Comparison of ENCODE assay signal across 19 cellular contexts in genomic region chr1:229209816-229210215, GRCh38.
A peak's percentile ranks its signal among the peaks of the same experiment; 100 is the strongest.
DNase-seq lines count a peak whose midpoint lies in the region; ATAC-seq and TF ChIP-seq lines count a peak whose summit lies in the region.
"Had no signal": no experiment of that assay in that cellular context is flagged by ENCODE, and none has a peak within 500 bp of the region (broad histone marks: within the 10 kb centered on the region; RNA-seq: fewer than 3 reads in every experiment).

No MANE protein-coding gene starts in this region.

- no peaks in the 10 kb centered on the region for H3K4me1 ChIP-seq in ACC112 (ENCODE audit: control insufficient read depth, insufficient read depth, low read length, unreplicated experiment)
- H3K4me1 ChIP-seq in HUES48 (ENCODE audit: control insufficient read depth, insufficient read depth, low read length), result peaks cover 6% of the 10 kb centered on the region; the same call in 1 of the 2 replicates
- no peaks in the 10 kb centered on the region for H3K4me1 ChIP-seq in fibroblast of lung (ENCODE audit: control insufficient read depth, extremely low read depth, insufficient read depth, low read length)

- peak overlapping the region; percentile 16; the same call in 1 of the 2 replicates for H3K27ac ChIP-seq in ACC112 (ENCODE audit: low read depth, low read length)
- peak overlapping the region; percentile 51 for H3K27ac ChIP-seq in HUES48 (ENCODE audit: low read depth, low read length)
- H3K27ac ChIP-seq in fibroblast of lung (ENCODE audit: insufficient read depth, low read length), result no peak overlapping the region
- H3K27ac ChIP-seq: coronary artery, thoracic aorta had no signal

- no peaks in the 10 kb centered on the region for H4K20me1 ChIP-seq in fibroblast of lung (ENCODE audit: control insufficient read depth, extremely low read depth, insufficient read depth, low read length)

- H2AFZ ChIP-seq in ACC112 (ENCODE audit: low read length, unreplicated experiment), result no peak overlapping the region
- no peak overlapping the region for H2AFZ ChIP-seq in fibroblast of lung (ENCODE audit: low read length)

- H3K4me3 Mint-ChIP-seq in mesothelial cell of epicardium, result no peak overlapping the region
- H3K4me3 Mint-ChIP-seq in stimulated activated effector memory CD8-positive, alpha-beta T cell treated with anti-CD3 and anti-CD28 coated beads, Interleukin-12 subunit alpha, Interleukin-12 subunit beta, amount 100 ng/mL, for 72 hours, result no peak overlapping the region
- H3K4me3 Mint-ChIP-seq: activated CD4-positive, alpha-beta T cell treated with anti-CD3 and anti-CD28 coated beads, Interleukin-2, amount 10 ng/mL, durations not matched to agents 7 days and 5 days had no signal

- H3K9ac ChIP-seq in HUES48 (ENCODE audit: low read depth, low read length) (no peak overlapping the region), fibroblast of lung (ENCODE audit: insufficient read depth, low read length) (no peak overlapping the region)

- H3K27me3 ChIP-seq in ACC112 (ENCODE audit: insufficient read depth, low read length) (peaks cover 27% of the 10 kb centered on the region), HUES48 (ENCODE audit: control insufficient read depth, insufficient read depth, low read length) (no peaks in the 10 kb centered on the region), fibroblast of lung (ENCODE audit: control insufficient read depth, insufficient read depth, low read length) (no peaks in the 10 kb centered on the region)

- H3K27ac Mint-ChIP-seq in mesothelial cell of epicardium, result peak overlapping the region; percentile 93
- H3K27ac Mint-ChIP-seq in stimulated activated effector memory CD8-positive, alpha-beta T cell treated with anti-CD3 and anti-CD28 coated beads, Interleukin-12 subunit alpha, Interleukin-12 subunit beta, amount 100 ng/mL, for 72 hours, result no peak overlapping the region
- H3K27ac Mint-ChIP-seq: activated CD4-positive, alpha-beta T cell treated with anti-CD3 and anti-CD28 coated beads, Interleukin-2, amount 10 ng/mL, durations not matched to agents 7 days and 5 days had no signal

- H3K36me3 Mint-ChIP-seq in mesothelial cell of epicardium, result peaks cover 3% of the 10 kb centered on the region
- no peaks in the 10 kb centered on the region for H3K36me3 Mint-ChIP-seq in stimulated activated effector memory CD8-positive, alpha-beta T cell treated with anti-CD3 and anti-CD28 coated beads, Interleukin-12 subunit alpha, Interleukin-12 subunit beta, amount 100 ng/mL, for 72 hours

- no peaks in the 10 kb centered on the region for H3K9me3 ChIP-seq in HUES48 (ENCODE audit: control insufficient read depth, insufficient read depth, low read length)
- H3K9me3 ChIP-seq in fibroblast of lung (ENCODE audit: control insufficient read depth, insufficient read depth, low read depth, low read length), result no peaks in the 10 kb centered on the region
- H3K9me3 ChIP-seq: thoracic aorta had no signal

- peak; percentile 95 to 98 for DNase-seq in fibroblast of lung (ENCODE audit: low read depth in 2 of 2)
- no peak for DNase-seq in mesothelial cell of epicardium (ENCODE audit: low spot score in 2 of 2, unreplicated experiment in 2 of 2)
- DNase-seq in NCI-H446 (lab: John Stamatoyannopoulos, UW), result no peak
- DNase-seq in stimulated activated effector memory CD8-positive, alpha-beta T cell treated with anti-CD3 and anti-CD28 coated beads, Interleukin-12 subunit alpha, Interleukin-12 subunit beta, amount 100 ng/mL, for 72 hours (ENCODE audit: low spot score in 2 of 2), result no peak
- DNase-seq in DMS79 (lab: John Stamatoyannopoulos, UW), result no peak
- DNase-seq: activated CD8-positive, alpha-beta memory T cell treated with anti-CD3 and anti-CD28 coated beads, Interleukin-2, amount 50 U/mL, for 48 hours; activated gamma-delta T cell treated with Interleukin-2 at 50 U/mL for 16 hours; AML-193; anterior cingulate cortex; EL; NCI-H1694 treated with DMSO at 0.1 percent for 48 hours; NCI-H446 treated with DMSO at 0.1 percent for 48 hours; SW 1271 had no signal

- H3K4me1 Mint-ChIP-seq in mesothelial cell of epicardium, result peaks cover 33% of the 10 kb centered on the region
- H3K4me1 Mint-ChIP-seq in stimulated activated effector memory CD8-positive, alpha-beta T cell treated with anti-CD3 and anti-CD28 coated beads, Interleukin-12 subunit alpha, Interleukin-12 subunit beta, amount 100 ng/mL, for 72 hours, result no peaks in the 10 kb centered on the region

- H3K4me3 ChIP-seq in ACC112 (ENCODE audit: low read depth, low read length) (no peak overlapping the region), HUES48 (ENCODE audit: low read depth, low read length) (no peak overlapping the region), fibroblast of lung (replicated peaks in 1 of 4; ENCODE audit: control extremely low read depth in 1 of 4, insufficient read depth in 1 of 4, low read depth in 3 of 4, low read length in 4 of 4) (no peak overlapping the region)
- H3K4me3 ChIP-seq: coronary artery, thoracic aorta had no signal

- H3K9me3 Mint-ChIP-seq in mesothelial cell of epicardium, result no peaks in the 10 kb centered on the region
- no peaks in the 10 kb centered on the region for H3K9me3 Mint-ChIP-seq in stimulated activated effector memory CD8-positive, alpha-beta T cell treated with anti-CD3 and anti-CD28 coated beads, Interleukin-12 subunit alpha, Interleukin-12 subunit beta, amount 100 ng/mL, for 72 hours
- H3K9me3 Mint-ChIP-seq: activated CD4-positive, alpha-beta T cell treated with anti-CD3 and anti-CD28 coated beads, Interleukin-2, amount 10 ng/mL, durations not matched to agents 7 days and 5 days had no signal

- no peak overlapping the region for H3K4me2 ChIP-seq in fibroblast of lung (ENCODE audit: extremely low read depth, insufficient read depth, low read length)

- no peak for ATAC-seq in SK-N-SH treated with all-trans-retinoic acid at 6 μM for 48 hours
- ATAC-seq in stimulated activated effector memory CD8-positive, alpha-beta T cell treated with anti-CD3 and anti-CD28 coated beads, Interleukin-12 subunit alpha, Interleukin-12 subunit beta, amount 100 ng/mL, for 72 hours, result no peak

- no peak for TF ChIP-seq CTCF in fibroblast of lung (conservative IDR thresholded peaks at IDR 0.05 in 1 of 2, IDR thresholded peaks at IDR 0.05 in 1 of 2; ENCODE audit: low read depth in 1 of 2, low read length in 2 of 2)
- no peak for TF ChIP-seq CTCF in mesothelial cell of epicardium (IDR thresholded peaks at IDR 0.05; ENCODE audit: unreplicated experiment)

- no peaks in the 10 kb centered on the region for H3K27me3 Mint-ChIP-seq in mesothelial cell of epicardium (ENCODE audit: low read depth)
- H3K27me3 Mint-ChIP-seq: activated CD4-positive, alpha-beta T cell treated with anti-CD3 and anti-CD28 coated beads, Interleukin-2, amount 10 ng/mL, durations not matched to agents 7 days and 5 days had no signal

- H3K79me2 ChIP-seq in ACC112 (ENCODE audit: control insufficient read depth, insufficient read depth, low read length, unreplicated experiment) (no peaks in the 10 kb centered on the region), fibroblast of lung (ENCODE audit: control insufficient read depth, insufficient read depth, low read length) (no peaks in the 10 kb centered on the region)

- H3K36me3 ChIP-seq in ACC112 (ENCODE audit: insufficient read depth, low read length), result no peaks in the 10 kb centered on the region
- no peaks in the 10 kb centered on the region for H3K36me3 ChIP-seq in HUES48 (ENCODE audit: control insufficient read depth, insufficient read depth, low read length)
- no peaks in the 10 kb centered on the region for H3K36me3 ChIP-seq in fibroblast of lung (ENCODE audit: control insufficient read depth, insufficient read depth, low read length)
- H3K36me3 ChIP-seq: thoracic aorta had no signal

TF ChIP-seq in SK-N-SH treated with all-trans-retinoic acid at 6 μM for 48 hours, 23 proteins besides CTCF, POLR2A, EP300 and RAD21:
- TF ChIP-seq ZNF70 (CRISPR knock-in tag; IDR thresholded peaks at IDR 0.05), result no peak
- no peak for TF ChIP-seq PPARA (CRISPR knock-in tag; IDR thresholded peaks at IDR 0.05; ENCODE audit: borderline replicate concordance)
- no peak for TF ChIP-seq ZNF8 (CRISPR knock-in tag; IDR thresholded peaks at IDR 0.05)
- TF ChIP-seq ISL1 (CRISPR knock-in tag; IDR thresholded peaks at IDR 0.05), result no peak
- TF ChIP-seq TOX (CRISPR knock-in tag; IDR thresholded peaks at IDR 0.05; ENCODE audit: borderline replicate concordance), result no peak
- no peak for TF ChIP-seq BACH2 (CRISPR knock-in tag; IDR thresholded peaks at IDR 0.05; ENCODE audit: borderline replicate concordance)
- no peak for TF ChIP-seq ZFP3 (CRISPR knock-in tag; IDR thresholded peaks at IDR 0.05)
- TF ChIP-seq CSRNP3 (CRISPR knock-in tag; IDR thresholded peaks at IDR 0.05), result no peak
- TF ChIP-seq ZNF565 (CRISPR knock-in tag; conservative IDR thresholded peaks at IDR 0.05; ENCODE audit: low read depth), result no peak

Comparison
In these comparisons a context has a peak if more than half of its experiments do, and no peak if none do; other contexts are left out.
1. DNase-seq: peak in fibroblast of lung (2 of 2); none in mesothelial cell of epicardium (0 of 2), NCI-H446 (0 of 2), stimulated activated effector memory CD8-positive, alpha-beta T cell treated with anti-CD3 and anti-CD28 coated beads, Interleukin-12 subunit alpha, Interleukin-12 subunit beta, amount 100 ng/mL, for 72 hours (0 of 2) and DMS79 (single experiment).